8 cellular contexts compared by ENCODE assay signal in genomic region chr9:34591091-34591910, GRCh38. TPM values are rescaled to one million over a fixed set of nuclear protein-coding genes. Genes with fewer than 3 reads are reported as not detected.
A peak's percentile ranks its signal among the peaks of the same experiment; 100 is the strongest.
DNase-seq lines count a peak whose midpoint lies in the region; ATAC-seq and TF ChIP-seq lines count a peak whose summit lies in the region.

No MANE protein-coding gene starts in this region.

- H3K27ac Mint-ChIP-seq in natural killer cell = no peak overlapping the region
- no peak overlapping the region for H3K27ac Mint-ChIP-seq in stimulated activated effector memory CD8-positive, alpha-beta T cell treated with anti-CD3 and anti-CD28 coated beads, Interleukin-12 subunit alpha, Interleukin-12 subunit beta, amount 100 ng/mL, for 72 hours

- no peaks in the 10 kb centered on the region for H3K9me3 Mint-ChIP-seq in natural killer cell
- no peaks in the 10 kb centered on the region for H3K9me3 Mint-ChIP-seq in stimulated activated effector memory CD8-positive, alpha-beta T cell treated with anti-CD3 and anti-CD28 coated beads, Interleukin-12 subunit alpha, Interleukin-12 subunit beta, amount 100 ng/mL, for 72 hours

- H3K27me3 Mint-ChIP-seq in natural killer cell (ENCODE audit: low read depth in 2 of 2) = peaks cover 54 to 67% of the 10 kb centered on the region in 2 donors

- peaks cover 9 to 41% of the 10 kb centered on the region in 2 donors for H3K4me1 Mint-ChIP-seq in natural killer cell
- peaks cover 33% of the 10 kb centered on the region for H3K4me1 Mint-ChIP-seq in stimulated activated effector memory CD8-positive, alpha-beta T cell treated with anti-CD3 and anti-CD28 coated beads, Interleukin-12 subunit alpha, Interleukin-12 subunit beta, amount 100 ng/mL, for 72 hours

- TF ChIP-seq CTCF in GM10266 (IDR thresholded peaks at IDR 0.05; ENCODE audit: control insufficient read depth, insufficient read depth, low read depth, missing control alignments) (peak; percentile 94), fibroblast of mammary gland (conservative IDR thresholded peaks at IDR 0.05; ENCODE audit: control insufficient read depth, insufficient read depth, low read depth, low read length) (peak; percentile 62), natural killer cell (IDR thresholded peaks at IDR 0.05) (peak; percentile 86)

- intact Hi-C loops in natural killer cell (cut with micrococcal nuclease) = loop anchor here (5.0 kb wide), 1 partner anchor 154 kb away; no protein-coding TSS in a partner anchor

- H3K36me3 Mint-ChIP-seq in natural killer cell = no peaks in the 10 kb centered on the region
- H3K36me3 Mint-ChIP-seq in stimulated activated effector memory CD8-positive, alpha-beta T cell treated with anti-CD3 and anti-CD28 coated beads, Interleukin-12 subunit alpha, Interleukin-12 subunit beta, amount 100 ng/mL, for 72 hours = no peaks in the 10 kb centered on the region

- H3K4me3 Mint-ChIP-seq in natural killer cell = peak overlapping the region; percentile 55
- H3K4me3 Mint-ChIP-seq in stimulated activated effector memory CD8-positive, alpha-beta T cell treated with anti-CD3 and anti-CD28 coated beads, Interleukin-12 subunit alpha, Interleukin-12 subunit beta, amount 100 ng/mL, for 72 hours = peak overlapping the region; percentile 73

- no peak overlapping the region for H3K4me3 ChIP-seq in fibroblast of mammary gland (ENCODE audit: control insufficient read depth, low read depth, low read length)

- peak; percentile 67 for ATAC-seq in HG03439 (IDR thresholded peaks at IDR 0.05; ENCODE audit: unreplicated experiment)
- peak; percentile 83 to 89 (median 87) for ATAC-seq in natural killer cell
- peak; percentile 74 for ATAC-seq in stimulated activated effector memory CD8-positive, alpha-beta T cell treated with anti-CD3 and anti-CD28 coated beads, Interleukin-12 subunit alpha, Interleukin-12 subunit beta, amount 100 ng/mL, for 72 hours
- no peak for ATAC-seq in GM21717 (IDR thresholded peaks at IDR 0.05; ENCODE audit: unreplicated experiment)

- DNase-seq in GM10266 (ENCODE audit: extremely low spot score) (peak; percentile 93), fibroblast of mammary gland (ENCODE audit: low read depth) (peak; percentile 66), natural killer cell (peak; percentile 77)
- peak; percentile 64 to 67 for DNase-seq in activated T-helper 1 cell treated with anti-CD3 and anti-CD28 coated beads, Interleukin-2, amount 50 U/mL, for 16 hours (ENCODE audit: low read depth in 1 of 2, low spot score in 1 of 2)
- DNase-seq in stimulated activated effector memory CD8-positive, alpha-beta T cell treated with anti-CD3 and anti-CD28 coated beads, Interleukin-12 subunit alpha, Interleukin-12 subunit beta, amount 100 ng/mL, for 72 hours (ENCODE audit: low spot score in 2 of 2) = peak; percentile 86 to 93

TF ChIP-seq in PFSK-1, 5 proteins besides CTCF, POLR2A, EP300 and RAD21:
- no peak for TF ChIP-seq SIN3A (IDR thresholded peaks at IDR 0.05; ENCODE audit: borderline replicate concordance, insufficient read depth, low read length)
- TF ChIP-seq REST (IDR thresholded peaks at IDR 0.05; ENCODE audit: insufficient read depth in 1 of 2, low read depth in 2 of 2, low read length in 2 of 2) = no peak
- peak; percentile 65 for TF ChIP-seq FOXP2 (optimal IDR thresholded peaks at IDR 0.05; ENCODE audit: borderline replicate concordance, extremely low read depth, extremely low read length, insufficient read depth)

RNA-seq across cellular contexts. Expression of gene CNTFR, which starts 1.8 kb away (rescaled TPM):
- 3.1 TPM for polyA plus RNA-seq in PFSK-1 (2012; ENCODE audit: insufficient read length, low read depth)
- total RNA-seq in natural killer cell = not detected

RNA-seq across cellular contexts. Expression of gene RPP25L, which starts 20.6 kb away (rescaled TPM):
- 44.2 TPM for polyA plus RNA-seq in PFSK-1 (2012; ENCODE audit: insufficient read length, low read depth)
- total RNA-seq in natural killer cell = 10 to 100 TPM in 1 of 3 donors, 1 to 10 TPM in 2; 9.3 to 15.0 (median 9.8) TPM

RNA-seq across cellular contexts. Expression of gene DCTN3, which starts 29.0 kb away (rescaled TPM):
- polyA plus RNA-seq in PFSK-1 (2012; ENCODE audit: insufficient read length, low read depth) = 101 TPM
- total RNA-seq in natural killer cell = 100 to 1,000 TPM; 135 to 171 (median 147) TPM

RNA-seq across cellular contexts. Expression of gene ARID3C, which starts 37.6 kb away (rescaled TPM):
- not detected for polyA plus RNA-seq in PFSK-1 (2012; ENCODE audit: insufficient read length, low read depth)
- total RNA-seq in natural killer cell = under 1 TPM in 2 of 3 donors, not detected in 1; 0.24 to 0.77 TPM

RNA-seq across cellular contexts. Expression of gene SIGMAR1, which starts 46.3 kb away (rescaled TPM):
- 229 TPM for polyA plus RNA-seq in PFSK-1 (2012; ENCODE audit: insufficient read length, low read depth)
- 10 to 100 TPM; 22.1 to 29.8 (median 23.0) TPM for total RNA-seq in natural killer cell
